In the genomic region with DNA sequence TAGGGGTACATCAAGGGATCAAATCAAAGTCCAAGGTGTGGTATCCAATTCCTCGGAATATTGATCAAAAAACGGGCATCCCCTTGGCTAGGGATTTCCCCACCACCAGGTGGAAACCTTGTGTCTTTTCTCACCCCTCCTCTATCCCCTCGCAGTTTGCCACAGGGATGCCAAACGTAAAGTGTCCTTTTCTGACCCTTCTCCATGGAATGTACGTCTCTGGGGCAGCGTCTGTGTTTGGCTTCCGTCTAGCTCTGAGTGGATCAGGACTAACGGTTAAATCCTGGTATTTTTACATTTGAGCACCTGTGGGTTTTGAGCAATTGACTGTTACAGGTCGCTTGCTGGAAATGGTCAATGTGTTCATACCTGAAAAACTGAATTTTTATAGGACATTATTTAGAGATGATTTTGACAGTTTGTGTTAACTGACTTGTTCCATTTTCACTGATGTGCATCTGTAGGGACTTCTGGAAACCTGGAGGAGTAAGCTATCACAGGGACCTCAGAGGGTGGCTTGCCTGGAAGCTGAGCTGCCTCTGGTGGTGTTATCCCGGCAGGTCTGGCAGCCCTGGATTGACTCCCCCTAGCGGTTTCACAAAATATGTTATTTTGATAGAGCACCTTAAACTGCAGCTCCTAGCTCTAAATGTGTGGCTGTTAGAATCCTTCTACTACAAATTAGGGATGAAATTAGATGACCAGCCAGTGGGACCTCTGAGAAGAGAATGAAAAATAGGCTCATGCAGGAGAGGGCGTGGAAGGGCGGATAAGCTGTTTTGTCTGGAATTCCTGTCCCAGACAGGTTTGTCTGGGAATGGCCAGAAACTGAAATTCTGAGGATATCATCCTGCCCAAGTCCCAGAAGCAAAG, we compare ENCODE assay signal across 8 cellular contexts. TPM values are rescaled to one million over a fixed set of nuclear protein-coding genes. Genes with fewer than 3 reads are reported as not detected.
A peak's percentile ranks its signal among the peaks of the same experiment; 100 is the strongest.
DNase-seq lines count a peak whose midpoint lies in the region; ATAC-seq and TF ChIP-seq lines count a peak whose summit lies in the region.

No MANE protein-coding gene starts in this region.

- H4K20me1 ChIP-seq in OCI-LY7 (ENCODE audit: insufficient read depth, low read length): no peaks in the 10 kb centered on the region

- no peak overlapping the region for H3K27ac ChIP-seq in OCI-LY7 (ENCODE audit: low read depth, low read length, poor library complexity, severe bottlenecking)

- DNase-seq in ELF-1 (ENCODE audit: low read depth, low spot score) (peak; percentile 82), OCI-LY7 (ENCODE audit: low spot score) (peak; percentile 81), foreskin fibroblast (peak; percentile 55 to 82), omental fat pad (ENCODE audit: low spot score) (no peak)
- DNase-seq in Jurkat, Clone E6-1 (ENCODE audit: low read depth, low spot score): peak; percentile 59
- DNase-seq in activated effector memory CD4-positive, alpha-beta T cell treated with Interleukin-2 at 50 U/mL for 16 hours: peak; percentile 12

- TF ChIP-seq CTCF in OCI-LY7 (conservative IDR thresholded peaks at IDR 0.05; ENCODE audit: low read length) (peak; percentile 88), foreskin fibroblast (IDR thresholded peaks at IDR 0.05; ENCODE audit: low read depth, low read length) (peak; percentile 88), omental fat pad (IDR thresholded peaks at IDR 0.05) (peak in 1 of 3 donors; percentile 35)

- H3K4me3 ChIP-seq in Jurkat, Clone E6-1 (ENCODE audit: low read length): no peak overlapping the region
- H3K4me3 ChIP-seq in OCI-LY7 (ENCODE audit: low read depth, low read length, poor library complexity, severe bottlenecking) (no peak overlapping the region), foreskin fibroblast (ENCODE audit: low read depth in 1 of 2, low read length in 2 of 2) (peak overlapping the region in 1 of 2 donors; percentile 26)

- POLR2A ChIA-PET in OCI-LY7 (lab: Charles Lee): interaction anchor here (0.6 to 1.2 kb wide), 3 partner anchors 39 to 750 kb away, joined by 3 to 4 read pairs (median 3); no protein-coding TSS in a partner anchor

- BruUV-seq in OCI-LY7 (replicated peaks; lab: Mats Ljungman, UMichigan): no TSS peak

- H3K9me3 ChIP-seq in OCI-LY7 (ENCODE audit: low read length): no peaks in the 10 kb centered on the region

- intact Hi-C loops in OCI-LY7 (cut with micrococcal nuclease; ENCODE audit: unreplicated experiment): loop anchor here (2.0 to 10.0 kb wide), 4 partner anchors 240 to 705 kb away; no protein-coding TSS in a partner anchor

- no peaks in the 10 kb centered on the region for H3K9me2 ChIP-seq in OCI-LY7 (ENCODE audit: insufficient read depth, low read length)

- peak overlapping the region; percentile 49; the same call in 1 of the 2 replicates for H2AFZ ChIP-seq in OCI-LY7 (ENCODE audit: low read length)

- ATAC-seq in GM21717 (IDR thresholded peaks at IDR 0.05; ENCODE audit: unreplicated experiment): peak; percentile 62
- peak; percentile 77 for ATAC-seq in omental fat pad (ENCODE audit: low FRiP score)
- no peak for ATAC-seq in HG03521 (IDR thresholded peaks at IDR 0.05; ENCODE audit: unreplicated experiment)

- H3K36me3 ChIP-seq in OCI-LY7 (ENCODE audit: insufficient read depth, low read length): no peaks in the 10 kb centered on the region

- CTCF ChIA-PET in OCI-LY7 (lab: Charles Lee; ENCODE audit: unreplicated experiment): interaction anchor here (0.7 to 1.4 kb wide), 3 partner anchors 12 to 586 kb away, joined by 3 read pairs; no protein-coding TSS in a partner anchor

- no peak overlapping the region for H3K4me2 ChIP-seq in OCI-LY7 (ENCODE audit: low read length)

- peaks cover 3% of the 10 kb centered on the region for H3K4me1 ChIP-seq in OCI-LY7 (ENCODE audit: insufficient read depth, low read length, poor library complexity, severe bottlenecking)

- no peaks in the 10 kb centered on the region for H3K79me2 ChIP-seq in OCI-LY7 (ENCODE audit: insufficient read depth, low read depth, low read length)

RNA-seq across cellular contexts. Expression of a gene that starts 8.8 kb away (rescaled TPM):
- not detected for polyA plus RNA-seq in Jurkat, Clone E6-1 (2012; ENCODE audit: insufficient read depth, insufficient read length)
- total RNA-seq in OCI-LY7 (2014; rRNA removed; shearing (Covaris generic)): 9.3 and 11.7 TPM in 2 replicates
- total RNA-seq in OCI-LY7 (2022) (4.7 and 7.6 TPM in 2 replicates), omental fat pad (10 to 100 TPM; 24.6 to 83.1 (median 45.4) TPM)
